In genomic region chr11:128716661-128717210, GRCh38 we compare ENCODE assay signal across 9 cellular contexts. TPM values are rescaled to one million over a fixed set of nuclear protein-coding genes. Genes with fewer than 3 reads are reported as not detected.
A peak's percentile ranks its signal among the peaks of the same experiment; 100 is the strongest.
DNase-seq lines count a peak whose midpoint lies in the region; ATAC-seq and TF ChIP-seq lines count a peak whose summit lies in the region.
"Had no signal": no experiment of that assay in that cellular context is flagged by ENCODE, and none has a peak within 500 bp of the region (broad histone marks: within the 10 kb centered on the region; RNA-seq: fewer than 3 reads in every experiment).

No MANE protein-coding gene starts in this region.

- TF ChIP-seq CTCF in CD8-positive, alpha-beta T cell (IDR thresholded peaks at IDR 0.05) = no peak
- TF ChIP-seq CTCF in lower lobe of right lung (IDR thresholded peaks at IDR 0.05) = no peak
- TF ChIP-seq CTCF in upper lobe of right lung (IDR thresholded peaks at IDR 0.05) = no peak

- H3K9me3 Mint-ChIP-seq in CD8-positive, alpha-beta T cell = no peaks in the 10 kb centered on the region
- peaks cover 5% of the 10 kb centered on the region for H3K9me3 Mint-ChIP-seq in activated naive CD4-positive, alpha-beta T cell treated with anti-CD3 and anti-CD28 coated beads, Interleukin-2, amount 50 U/mL, for 24 hours

- peak overlapping the region; percentile 14 for H3K4me3 ChIP-seq in CD8-positive, alpha-beta T cell (ENCODE audit: low read depth, low read length)
- H3K4me3 ChIP-seq in lower lobe of right lung (peak overlapping the region; percentile 10), upper lobe of right lung (no peak overlapping the region)
- H3K4me3 ChIP-seq: cardiac muscle cell had no signal

- DNase-seq in CD8-positive, alpha-beta T cell = peak in 4 of 7 experiments; percentile 55 to 73 (median 64)
- DNase-seq in lower lobe of right lung = no peak
- DNase-seq in upper lobe of right lung = no peak
- DNase-seq in NCI-H2196 (lab: John Stamatoyannopoulos, UW; ENCODE audit: unreplicated experiment) = no peak

- CTCF ChIA-PET in CD8-positive, alpha-beta T cell (lab: Charles Lee) = interaction anchor here (0.7 to 2.1 kb wide), 6 partner anchors 11 to 244 kb away, joined by 3 to 8 read pairs (median 3); no protein-coding TSS in a partner anchor

- H3K27me3 ChIP-seq in CD8-positive, alpha-beta T cell (ENCODE audit: insufficient read depth, low read length) = no peaks in the 10 kb centered on the region
- H3K27me3 ChIP-seq in lower lobe of right lung (ENCODE audit: low read depth) = no peaks in the 10 kb centered on the region
- H3K27me3 ChIP-seq in upper lobe of right lung = no peaks in the 10 kb centered on the region

- peak; percentile 64 for ATAC-seq in CD8-positive, alpha-beta T cell
- peak; percentile 28 for ATAC-seq in HG03354 (IDR thresholded peaks at IDR 0.05; ENCODE audit: poor library complexity, severe bottlenecking, unreplicated experiment)
- peak; percentile 18 to 20 for ATAC-seq in lower lobe of right lung
- peak; percentile 30 for ATAC-seq in upper lobe of right lung
- ATAC-seq in GM21390 (IDR thresholded peaks at IDR 0.05; ENCODE audit: unreplicated experiment) = no peak
- no peak for ATAC-seq in HG03469 (IDR thresholded peaks at IDR 0.05; ENCODE audit: unreplicated experiment)

- H3K9me3 ChIP-seq in CD8-positive, alpha-beta T cell (ENCODE audit: low read length) = no peaks in the 10 kb centered on the region
- H3K9me3 ChIP-seq in lower lobe of right lung (no peaks in the 10 kb centered on the region), upper lobe of right lung (no peaks in the 10 kb centered on the region)

- peak overlapping the region; percentile 99 for H3K27ac Mint-ChIP-seq in CD8-positive, alpha-beta T cell
- H3K27ac Mint-ChIP-seq in activated naive CD4-positive, alpha-beta T cell treated with anti-CD3 and anti-CD28 coated beads, Interleukin-2, amount 50 U/mL, for 24 hours = peak overlapping the region; percentile 97

- peaks cover 99% of the 10 kb centered on the region for H3K4me1 Mint-ChIP-seq in CD8-positive, alpha-beta T cell (ENCODE audit: low read depth)
- peaks cover 100% of the 10 kb centered on the region for H3K4me1 Mint-ChIP-seq in activated naive CD4-positive, alpha-beta T cell treated with anti-CD3 and anti-CD28 coated beads, Interleukin-2, amount 50 U/mL, for 24 hours

- H3K4me3 Mint-ChIP-seq in CD8-positive, alpha-beta T cell = peak overlapping the region; percentile 80
- peak overlapping the region; percentile 85 for H3K4me3 Mint-ChIP-seq in activated naive CD4-positive, alpha-beta T cell treated with anti-CD3 and anti-CD28 coated beads, Interleukin-2, amount 50 U/mL, for 24 hours

- H3K27ac ChIP-seq in CD8-positive, alpha-beta T cell (ENCODE audit: low read depth, low read length) = peak overlapping the region; percentile 50
- H3K27ac ChIP-seq in lower lobe of right lung (peak overlapping the region; percentile 80), upper lobe of right lung (peak overlapping the region; percentile 82)
- H3K27ac ChIP-seq: cardiac muscle cell had no signal

- intact Hi-C loops in CD8-positive, alpha-beta T cell (cut with DNase I, micrococcal nuclease) = loop anchor here in 1 of 2 experiments (1.0 kb wide), 2 partner anchors 9 to 20 kb away; no protein-coding TSS in a partner anchor
- intact Hi-C loops in lower lobe of right lung (cut with DNase I) = no loop called here
- intact Hi-C loops in upper lobe of right lung (cut with DNase I) = no loop called here

- no peaks in the 10 kb centered on the region for H3K27me3 Mint-ChIP-seq in CD8-positive, alpha-beta T cell (ENCODE audit: low read depth)
- H3K27me3 Mint-ChIP-seq in activated naive CD4-positive, alpha-beta T cell treated with anti-CD3 and anti-CD28 coated beads, Interleukin-2, amount 50 U/mL, for 24 hours = no peaks in the 10 kb centered on the region

- H3K36me3 Mint-ChIP-seq in CD8-positive, alpha-beta T cell = peaks cover 13% of the 10 kb centered on the region
- H3K36me3 Mint-ChIP-seq in activated naive CD4-positive, alpha-beta T cell treated with anti-CD3 and anti-CD28 coated beads, Interleukin-2, amount 50 U/mL, for 24 hours = peaks cover 5% of the 10 kb centered on the region

- no peaks in the 10 kb centered on the region for H3K36me3 ChIP-seq in CD8-positive, alpha-beta T cell (ENCODE audit: insufficient read depth, low read length)
- H3K36me3 ChIP-seq in lower lobe of right lung (no peaks in the 10 kb centered on the region), upper lobe of right lung (no peaks in the 10 kb centered on the region)
- H3K36me3 ChIP-seq: cardiac muscle cell had no signal

- peaks cover 97% of the 10 kb centered on the region for H3K4me1 ChIP-seq in CD8-positive, alpha-beta T cell (ENCODE audit: insufficient read depth, low read length)
- H3K4me1 ChIP-seq in lower lobe of right lung (peaks cover 94% of the 10 kb centered on the region), upper lobe of right lung (peaks cover 88% of the 10 kb centered on the region)

- POLR2A ChIA-PET in CD8-positive, alpha-beta T cell (lab: Charles Lee) = interaction anchor here (0.6 to 3.3 kb wide), 8 partner anchors 10 to 28 kb away, joined by 3 to 21 read pairs (median 4); partner anchors contain the start of gene FLI1

RNA-seq across cellular contexts. Expression of gene FLI1, which starts 22.9 kb away (rescaled TPM):
- total RNA-seq in CD8-positive, alpha-beta T cell = 10 to 100 TPM; 35.6 to 37.3 TPM
- total RNA-seq in lower lobe of right lung = 64.2 TPM
- total RNA-seq in upper lobe of right lung = 69.7 TPM

Comparison
In these comparisons a context has a peak if more than half of its experiments do, and no peak if none do; other contexts are left out.
1. ATAC-seq: peak in CD8-positive, alpha-beta T cell (single experiment), HG03354 (single experiment), lower lobe of right lung (2 of 2) and upper lobe of right lung (single experiment); none in GM21390 (single experiment) and HG03469 (single experiment).
2. DNase-seq: peak in CD8-positive, alpha-beta T cell (4 of 7); none in lower lobe of right lung (single experiment), upper lobe of right lung (single experiment) and NCI-H2196 (single experiment).
3. Peak in every context shown above with its lines, with median percentiles within 50 percentile points of each other: H3K27ac ChIP-seq.